In the genomic region with DNA sequence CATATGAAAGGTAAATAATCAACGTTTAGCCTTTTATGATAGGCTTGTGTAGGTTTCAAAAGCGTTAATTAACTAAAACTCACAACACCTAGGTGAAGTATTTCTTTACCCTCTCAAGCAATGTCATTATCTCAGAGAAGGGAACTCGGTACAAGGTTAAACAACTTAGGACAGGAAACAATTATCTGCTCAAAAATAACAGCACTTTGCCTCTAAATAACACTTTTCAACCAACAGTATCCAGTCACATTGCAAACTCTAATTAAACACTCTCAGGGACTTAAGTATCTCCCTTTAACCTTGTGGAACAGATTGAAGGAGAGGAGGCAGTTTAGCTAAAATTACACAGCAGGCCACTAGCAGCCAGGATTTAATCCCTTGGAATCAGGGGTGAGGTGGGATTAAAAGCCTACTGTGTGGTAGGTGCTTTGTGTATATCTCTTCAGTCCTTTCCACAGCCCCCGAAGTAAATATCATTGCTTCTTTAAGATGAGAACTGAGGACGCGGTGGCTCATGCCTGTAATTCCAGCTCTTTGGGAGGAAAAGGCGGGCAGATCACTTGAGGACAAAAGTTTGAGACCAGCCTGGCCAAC, we compare ENCODE assay signal across 32 cellular contexts. TPM values are rescaled to one million over a fixed set of nuclear protein-coding genes. Genes with fewer than 3 reads are reported as not detected.
DNase-seq lines count a peak whose midpoint lies in the region; ATAC-seq and TF ChIP-seq lines count a peak whose summit lies in the region.
"Had no signal": no experiment of that assay in that cellular context is flagged by ENCODE, and none has a peak within 500 bp of the region (broad histone marks: within the 10 kb centered on the region; RNA-seq: fewer than 3 reads in every experiment).

No MANE protein-coding gene starts in this region.

- peak overlapping the region; percentile 21 for H3K4me2 ChIP-seq in neural progenitor cell

- H3K27ac ChIP-seq in neural progenitor cell (peak overlapping the region; percentile 63), substantia nigra (ENCODE audit: low read depth, low read length, poor library complexity, severe bottlenecking) (no peak overlapping the region)
- H3K27ac ChIP-seq: adrenal gland, body of pancreas, dorsolateral prefrontal cortex, HL-60, stomach, transverse colon had no signal

- peaks cover 16% of the 10 kb centered on the region for H3F3A ChIP-seq in neural progenitor cell (ENCODE audit: low read depth)

- CTCF ChIA-PET in activated B cell treated with CpG ODN at 0.5 μM for 24 hours (lab: Charles Lee): interaction anchor here (0.6 kb wide), 1 partner anchor 9 kb away, joined by 3 read pairs; no protein-coding TSS in a partner anchor

- DNase-seq in NCI-H2107 treated with DMSO at 0.1 percent for 48 hours (lab: John Stamatoyannopoulos, UW; ENCODE audit: unreplicated experiment): peak; percentile 15
- no peak for DNase-seq in NCI-H2107 (lab: John Stamatoyannopoulos, UW)
- DNase-seq in NCI-H1417 treated with DMSO at 0.1 percent for 48 hours (lab: John Stamatoyannopoulos, UW): peak; percentile 49
- DNase-seq in activated B cell treated with CpG ODN at 0.5 μM for 24 hours: no peak
- peak; percentile 55 for DNase-seq in neural progenitor cell (ENCODE audit: low spot score)
- no peak for DNase-seq in substantia nigra (lab: John Stamatoyannopoulos, UW)
- DNase-seq in left cardiac atrium: no peak
- DNase-seq: activated CD4-positive, alpha-beta T cell treated with anti-CD3 and anti-CD28 coated beads, Interleukin-2, amount 10 ng/mL, durations not matched to agents 24 days and 14 days; activated naive CD4-positive, alpha-beta T cell treated with Interleukin-2 at 50 U/mL for 16 hours; activated T-cell treated with anti-CD3 and anti-CD28 coated beads, Interleukin-2, amount 50 U/mL, for 4 hours; adrenal gland; body of pancreas; CD4-positive, alpha-beta memory T cell; DMS 273 treated with DMSO at 0.1 percent for 48 hours; dorsolateral prefrontal cortex; glutamatergic neuron; HFFc6; islet precursor cell; midbrain; naive thymus-derived CD8-positive, alpha-beta T cell; NCI-H2029; NCI-H510A treated with DMSO at 0.1 percent for 48 hours; stomach; T-helper 17 cell; transverse colon had no signal

- H3K4me3 Mint-ChIP-seq in activated B cell treated with CpG ODN at 0.5 μM for 24 hours (no peak overlapping the region), neural progenitor cell (no peak overlapping the region)
- H3K4me3 Mint-ChIP-seq: activated CD4-positive, alpha-beta T cell treated with anti-CD3 and anti-CD28 coated beads, Interleukin-2, amount 10 ng/mL, durations not matched to agents 24 days and 14 days; activated T-cell treated with anti-CD3 and anti-CD28 coated beads, Interleukin-2, amount 50 U/mL, for 4 hours; CD4-positive, alpha-beta memory T cell; HFFc6; T-helper 17 cell had no signal

- no peak overlapping the region for H2AFZ ChIP-seq in neural progenitor cell (replicated peaks)

- peaks cover 22% of the 10 kb centered on the region for H3K4me1 ChIP-seq in neural progenitor cell
- H3K4me1 ChIP-seq: body of pancreas, stomach, transverse colon had no signal

- H3K27ac Mint-ChIP-seq in activated B cell treated with CpG ODN at 0.5 μM for 24 hours: peak overlapping the region; percentile 81
- no peak overlapping the region for H3K27ac Mint-ChIP-seq in neural progenitor cell
- H3K27ac Mint-ChIP-seq: activated CD4-positive, alpha-beta T cell treated with anti-CD3 and anti-CD28 coated beads, Interleukin-2, amount 10 ng/mL, durations not matched to agents 24 days and 14 days; CD4-positive, alpha-beta memory T cell; HFFc6; naive thymus-derived CD8-positive, alpha-beta T cell; T-helper 17 cell had no signal

- H3K27me3 ChIP-seq in neural progenitor cell: no peaks in the 10 kb centered on the region
- H3K27me3 ChIP-seq: adrenal gland, body of pancreas, dorsolateral prefrontal cortex, stomach, transverse colon had no signal

- intact Hi-C loops in activated B cell treated with CpG ODN at 0.5 μM for 24 hours (cut with micrococcal nuclease) (loop anchor here (5.0 kb wide), 1 partner anchor 310 kb away; no protein-coding TSS in a partner anchor), left cardiac atrium (cut with DNase I) (no loop called here)

- H3K36me3 ChIP-seq in neural progenitor cell: no peaks in the 10 kb centered on the region
- H3K36me3 ChIP-seq: adrenal gland, stomach, transverse colon had no signal

- H3K9ac ChIP-seq in neural progenitor cell: no peak overlapping the region

- H3K4me1 Mint-ChIP-seq in activated B cell treated with CpG ODN at 0.5 μM for 24 hours: peaks cover 22% of the 10 kb centered on the region
- peaks cover 7% of the 10 kb centered on the region for H3K4me1 Mint-ChIP-seq in neural progenitor cell
- H3K4me1 Mint-ChIP-seq: T-helper 17 cell had no signal

- H3K36me3 Mint-ChIP-seq in activated B cell treated with CpG ODN at 0.5 μM for 24 hours (ENCODE audit: low read depth) (no peaks in the 10 kb centered on the region), neural progenitor cell (no peaks in the 10 kb centered on the region)
- H3K36me3 Mint-ChIP-seq: CD4-positive, alpha-beta memory T cell; naive thymus-derived CD8-positive, alpha-beta T cell had no signal

- no peaks in the 10 kb centered on the region for H4K20me1 ChIP-seq in neural progenitor cell (ENCODE audit: low read depth)

- POLR2A ChIA-PET in activated B cell treated with CpG ODN at 0.5 μM for 24 hours (lab: Charles Lee): interaction anchor here (0.6 to 1.6 kb wide), 6 partner anchors 53 to 794 kb away, joined by 3 to 10 read pairs (median 4); partner anchors contain the start of genes GSTM4 and PRPF38B

- H3K27me3 Mint-ChIP-seq in activated B cell treated with CpG ODN at 0.5 μM for 24 hours: peaks cover 1% of the 10 kb centered on the region
- peaks cover 4% of the 10 kb centered on the region for H3K27me3 Mint-ChIP-seq in neural progenitor cell (ENCODE audit: insufficient read depth, low read depth)

- ATAC-seq in activated B cell treated with CpG ODN at 0.5 μM for 24 hours (ENCODE audit: low read depth) (no peak), HG03520 (IDR thresholded peaks at IDR 0.05; ENCODE audit: unreplicated experiment) (no peak), left cardiac atrium (no peak)
- ATAC-seq: activated T-cell treated with anti-CD3 and anti-CD28 coated beads, Interleukin-2, amount 50 U/mL, for 4 hours; body of pancreas; naive thymus-derived CD8-positive, alpha-beta T cell; SK-N-SH treated with all-trans-retinoic acid at 6 μM for 48 hours had no signal

- no peaks in the 10 kb centered on the region for H3K9me3 Mint-ChIP-seq in activated B cell treated with CpG ODN at 0.5 μM for 24 hours
- H3K9me3 Mint-ChIP-seq in neural progenitor cell: no peaks in the 10 kb centered on the region
- H3K9me3 Mint-ChIP-seq: activated CD4-positive, alpha-beta T cell treated with anti-CD3 and anti-CD28 coated beads, Interleukin-2, amount 10 ng/mL, durations not matched to agents 24 days and 14 days; activated T-cell treated with anti-CD3 and anti-CD28 coated beads, Interleukin-2, amount 50 U/mL, for 4 hours; CD4-positive, alpha-beta memory T cell; HFFc6; naive thymus-derived CD8-positive, alpha-beta T cell had no signal

- TF ChIP-seq CTCF in activated B cell treated with CpG ODN at 0.5 μM for 24 hours (IDR thresholded peaks at IDR 0.05): no peak
- no peak for TF ChIP-seq CTCF in neural progenitor cell (IDR thresholded peaks at IDR 0.05)

- no peaks in the 10 kb centered on the region for H3K9me3 ChIP-seq in neural progenitor cell (ENCODE audit: low read depth)
- H3K9me3 ChIP-seq: adrenal gland, body of pancreas, stomach, transverse colon had no signal

- no peak overlapping the region for H3K4me3 ChIP-seq in neural progenitor cell
- H3K4me3 ChIP-seq: adrenal gland, body of pancreas, dorsolateral prefrontal cortex, stomach, transverse colon had no signal

- H3K79me2 ChIP-seq in neural progenitor cell (ENCODE audit: low read depth): no peaks in the 10 kb centered on the region

RNA-seq across cellular contexts. Expression of gene AKNAD1, which starts 5.2 kb away (rescaled TPM):
- total RNA-seq in activated B cell treated with CpG ODN at 0.5 μM for 24 hours (not detected in 2 replicates), neural progenitor cell (ENCODE audit: low replicate concordance) (not detected in 2 replicates), left cardiac atrium (not detected)
- total RNA-seq: A172; activated CD4-positive, alpha-beta T cell treated with anti-CD3 and anti-CD28 coated beads, Interleukin-2, amount 10 ng/mL, durations not matched to agents 24 days and 14 days; activated T-cell treated with anti-CD3 and anti-CD28 coated beads, Interleukin-2, amount 50 U/mL, for 4 hours; body of pancreas; CD4-positive, alpha-beta memory T cell; liver; naive thymus-derived CD8-positive, alpha-beta T cell; osteoblast; renal cortical epithelial cell; T-helper 17 cell; transverse colon had no signal

RNA-seq across cellular contexts. Expression of gene GPSM2, which starts 14.7 kb away (rescaled TPM):
- total RNA-seq in activated B cell treated with CpG ODN at 0.5 μM for 24 hours (1.5 and 2.6 TPM in 2 replicates), neural progenitor cell (ENCODE audit: low replicate concordance) (25.7 and 35.4 TPM in 2 replicates), left cardiac atrium (10 to 100 TPM in 1 of 2 donors, 1 to 10 TPM in 1; 9.9 to 11.8 TPM)

Comparison
In these comparisons a context has a peak if more than half of its experiments do, and no peak if none do; other contexts are left out.
1. DNase-seq: peak in NCI-H2107 treated with DMSO at 0.1 percent for 48 hours (single experiment), NCI-H1417 treated with DMSO at 0.1 percent for 48 hours (single experiment) and neural progenitor cell (single experiment); none in NCI-H2107 (single experiment), activated B cell treated with CpG ODN at 0.5 μM for 24 hours (single experiment), substantia nigra (0 of 49) and left cardiac atrium (single experiment).